12 cellular contexts compared by ENCODE assay signal in genomic region chr2:172919732-172920131, GRCh38.
A peak's percentile ranks its signal among the peaks of the same experiment; 100 is the strongest.
DNase-seq lines count a peak whose midpoint lies in the region; ATAC-seq and TF ChIP-seq lines count a peak whose summit lies in the region.
"Had no signal": no experiment of that assay in that cellular context is flagged by ENCODE, and none has a peak within 500 bp of the region (broad histone marks: within the 10 kb centered on the region; RNA-seq: fewer than 3 reads in every experiment).

No MANE protein-coding gene starts in this region.

- H3K4me3 ChIP-seq in upper lobe of right lung, result no peak overlapping the region
- no peak overlapping the region for H3K4me3 ChIP-seq in hepatocyte
- H3K4me3 ChIP-seq: skin epidermis had no signal

- WGBS in hepatocyte (ENCODE audit: low lambda C conversion rate, missing lambda C conversion rate), result 90% methylated on average over 5 of the region's 5 CpGs

- DNase-seq in upper lobe of right lung (no peak), NCI-H187 treated with DMSO at 0.1 percent for 48 hours (lab: John Stamatoyannopoulos, UW) (no peak), hepatocyte (ENCODE audit: low spot score) (no peak), GM19240 (ENCODE audit: insufficient read length, low spot score) (no peak)
- DNase-seq: activated CD4-positive, alpha-beta T cell treated with anti-CD3 and anti-CD28 coated beads, Interleukin-2, amount 50 U/mL, for 1 hour; CD8-positive, alpha-beta memory T cell; mesenchymal stem cell; NCI-H446 treated with DMSO at 0.1 percent for 48 hours had no signal

- H3K4me1 ChIP-seq in upper lobe of right lung, result no peaks in the 10 kb centered on the region
- H3K4me1 ChIP-seq in hepatocyte (ENCODE audit: insufficient read depth), result peaks cover 12% of the 10 kb centered on the region

- TF ChIP-seq CTCF in upper lobe of right lung (IDR thresholded peaks at IDR 0.05), result no peak
- no peak for TF ChIP-seq CTCF in hepatocyte (IDR thresholded peaks at IDR 0.05; ENCODE audit: poor library complexity)

- no peak overlapping the region for H3K4me2 ChIP-seq in hepatocyte

- intact Hi-C loops in upper lobe of right lung (cut with DNase I), result no loop called here

- H3K79me2 ChIP-seq in hepatocyte, result no peaks in the 10 kb centered on the region

- H3K9me3 ChIP-seq in upper lobe of right lung (no peaks in the 10 kb centered on the region), hepatocyte (ENCODE audit: low read depth) (no peaks in the 10 kb centered on the region)

- ATAC-seq in GM19023 (IDR thresholded peaks at IDR 0.05; ENCODE audit: unreplicated experiment) (peak; percentile 80), GM21786 (IDR thresholded peaks at IDR 0.05; ENCODE audit: unreplicated experiment) (peak; percentile 84), HG03159 (IDR thresholded peaks at IDR 0.05; ENCODE audit: unreplicated experiment) (peak; percentile 88), upper lobe of right lung (no peak)

- no peak overlapping the region for H3K27ac ChIP-seq in upper lobe of right lung
- H3K27ac ChIP-seq in hepatocyte, result no peak overlapping the region
- H3K27ac ChIP-seq: skin epidermis had no signal

- H4K20me1 ChIP-seq in hepatocyte (ENCODE audit: insufficient read depth, poor library complexity, severe bottlenecking), result no peaks in the 10 kb centered on the region

- H3K9me2 ChIP-seq in hepatocyte (replicated peaks; ENCODE audit: insufficient read depth), result no peaks in the 10 kb centered on the region

- H3K36me3 ChIP-seq in upper lobe of right lung, result no peaks in the 10 kb centered on the region
- no peaks in the 10 kb centered on the region for H3K36me3 ChIP-seq in hepatocyte (replicated peaks; ENCODE audit: insufficient read depth, low read depth)

- H3K27me3 ChIP-seq in upper lobe of right lung (no peaks in the 10 kb centered on the region), hepatocyte (no peaks in the 10 kb centered on the region)

- no peak overlapping the region for H2AFZ ChIP-seq in hepatocyte
